In the genomic region with DNA sequence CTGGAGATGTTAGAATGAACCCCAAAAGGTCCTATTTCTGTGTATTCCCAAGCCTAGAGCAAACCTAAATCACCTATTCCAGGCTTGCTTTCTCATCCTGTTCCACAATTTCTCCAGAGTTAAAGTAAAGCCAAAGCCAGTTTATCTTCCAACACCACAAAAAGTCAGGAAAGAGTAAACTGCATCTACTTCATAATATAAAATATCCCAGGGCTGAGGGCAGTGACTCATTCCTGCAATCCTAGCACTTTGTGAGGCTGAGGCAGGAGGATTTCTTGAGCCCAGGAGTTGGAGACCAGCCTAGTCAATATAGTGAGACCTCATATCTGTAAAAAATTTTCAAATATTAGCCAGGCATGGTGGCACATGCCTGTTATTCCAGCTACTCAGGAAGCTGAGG, we compare ENCODE assay signal across 1 cellular context.
TF ChIP-seq lines count a peak whose summit lies in the region.

No MANE protein-coding gene starts in this region.

TF ChIP-seq in SK-N-SH treated with all-trans-retinoic acid at 6 μM for 48 hours, 23 proteins besides CTCF, POLR2A, EP300 and RAD21 (continued from another document):
- TF ChIP-seq, protein P1, sequence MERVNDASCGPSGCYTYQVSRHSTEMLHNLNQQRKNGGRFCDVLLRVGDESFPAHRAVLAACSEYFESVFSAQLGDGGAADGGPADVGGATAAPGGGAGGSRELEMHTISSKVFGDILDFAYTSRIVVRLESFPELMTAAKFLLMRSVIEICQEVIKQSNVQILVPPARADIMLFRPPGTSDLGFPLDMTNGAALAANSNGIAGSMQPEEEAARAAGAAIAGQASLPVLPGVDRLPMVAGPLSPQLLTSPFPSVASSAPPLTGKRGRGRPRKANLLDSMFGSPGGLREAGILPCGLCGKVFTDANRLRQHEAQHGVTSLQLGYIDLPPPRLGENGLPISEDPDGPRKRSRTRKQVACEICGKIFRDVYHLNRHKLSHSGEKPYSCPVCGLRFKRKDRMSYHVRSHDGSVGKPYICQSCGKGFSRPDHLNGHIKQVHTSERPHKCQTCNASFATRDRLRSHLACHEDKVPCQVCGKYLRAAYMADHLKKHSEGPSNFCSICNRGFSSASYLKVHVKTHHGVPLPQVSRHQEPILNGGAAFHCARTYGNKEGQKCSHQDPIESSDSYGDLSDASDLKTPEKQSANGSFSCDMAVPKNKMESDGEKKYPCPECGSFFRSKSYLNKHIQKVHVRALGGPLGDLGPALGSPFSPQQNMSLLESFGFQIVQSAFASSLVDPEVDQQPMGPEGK (CRISPR knock-in tag; IDR thresholded peaks at IDR 0.05; ENCODE audit: borderline replicate concordance), result no peak
- TF ChIP-seq PPARA (CRISPR knock-in tag; IDR thresholded peaks at IDR 0.05; ENCODE audit: borderline replicate concordance), result no peak
- TF ChIP-seq, protein P2, sequence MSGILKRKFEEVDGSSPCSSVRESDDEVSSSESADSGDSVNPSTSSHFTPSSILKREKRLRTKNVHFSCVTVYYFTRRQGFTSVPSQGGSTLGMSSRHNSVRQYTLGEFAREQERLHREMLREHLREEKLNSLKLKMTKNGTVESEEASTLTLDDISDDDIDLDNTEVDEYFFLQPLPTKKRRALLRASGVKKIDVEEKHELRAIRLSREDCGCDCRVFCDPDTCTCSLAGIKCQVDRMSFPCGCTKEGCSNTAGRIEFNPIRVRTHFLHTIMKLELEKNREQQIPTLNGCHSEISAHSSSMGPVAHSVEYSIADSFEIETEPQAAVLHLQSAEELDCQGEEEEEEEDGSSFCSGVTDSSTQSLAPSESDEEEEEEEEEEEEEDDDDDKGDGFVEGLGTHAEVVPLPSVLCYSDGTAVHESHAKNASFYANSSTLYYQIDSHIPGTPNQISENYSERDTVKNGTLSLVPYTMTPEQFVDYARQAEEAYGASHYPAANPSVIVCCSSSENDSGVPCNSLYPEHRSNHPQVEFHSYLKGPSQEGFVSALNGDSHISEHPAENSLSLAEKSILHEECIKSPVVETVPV (CRISPR knock-in tag; IDR thresholded peaks at IDR 0.05), result no peak
